Comparison of ENCODE assay signal across 16 cellular contexts in the genomic region with DNA sequence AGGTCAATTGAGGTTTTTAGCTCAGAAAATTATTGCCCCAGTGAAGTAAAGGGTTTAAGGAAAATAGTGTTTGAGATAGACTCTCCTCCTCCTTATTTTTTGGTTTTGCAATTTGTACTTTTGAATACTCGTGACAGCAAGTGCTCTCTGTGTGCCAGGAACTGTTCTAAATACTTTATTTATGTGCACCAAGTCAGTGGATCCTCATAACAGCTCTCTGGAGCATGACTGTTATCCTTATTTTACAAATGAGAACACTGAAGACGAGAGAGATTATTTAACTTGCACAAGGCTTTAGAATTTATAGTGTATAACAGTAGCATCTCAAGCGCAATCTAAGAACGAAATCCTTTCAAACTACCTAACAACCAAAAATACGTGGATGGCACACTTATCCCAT. TPM values are rescaled to one million over a fixed set of nuclear protein-coding genes. Genes with fewer than 3 reads are reported as not detected.
DNase-seq lines count a peak whose midpoint lies in the region; ATAC-seq and TF ChIP-seq lines count a peak whose summit lies in the region.
"Had no signal": no experiment of that assay in that cellular context is flagged by ENCODE, and none has a peak within 500 bp of the region (broad histone marks: within the 10 kb centered on the region; RNA-seq: fewer than 3 reads in every experiment).

No MANE protein-coding gene starts in this region.

- peaks cover 38 to 82% of the 10 kb centered on the region in 2 donors for H3K4me1 ChIP-seq in adrenal gland (replicated peaks in 1 of 2)
- peaks cover 23% of the 10 kb centered on the region for H3K4me1 ChIP-seq in muscle layer of colon (ENCODE audit: insufficient read depth, low read length)
- H3K4me1 ChIP-seq in tibial artery = peaks cover 0 to 40% (median 20%) of the 10 kb centered on the region in 4 donors
- H3K4me1 ChIP-seq: neural progenitor cell had no signal

- no peak overlapping the region for H3K9ac ChIP-seq in muscle layer of colon (ENCODE audit: low read length)
- H3K9ac ChIP-seq: neural progenitor cell had no signal

- no peak overlapping the region for H3K4me3 ChIP-seq in adrenal gland
- no peak overlapping the region for H3K4me3 ChIP-seq in muscle layer of colon (ENCODE audit: low read depth in 1 of 2, low read length in 2 of 2)
- H3K4me3 ChIP-seq in tibial artery = no peak overlapping the region
- H3K4me3 ChIP-seq: neural progenitor cell, Peyer's patch had no signal

- H3K36me3 ChIP-seq in adrenal gland (replicated peaks in 1 of 2) (no peaks in the 10 kb centered on the region), muscle layer of colon (ENCODE audit: insufficient read depth, low read length) (no peaks in the 10 kb centered on the region), tibial artery (peaks cover 0 to 4% (median 0%) of the 10 kb centered on the region in 3 donors)
- H3K36me3 ChIP-seq: neural progenitor cell, Peyer's patch had no signal

- peak; percentile 77 for ATAC-seq in Right ventricle myocardium superior (ENCODE audit: poor library complexity)
- ATAC-seq: esophagus mucosa, T-cell had no signal

- H3K27ac ChIP-seq in adrenal gland = peak overlapping the region; percentile 63 to 89 (median 80)
- peak overlapping the region; percentile 36 for H3K27ac ChIP-seq in muscle layer of colon (ENCODE audit: low read depth, low read length)
- H3K27ac ChIP-seq in tibial artery = peak overlapping the region; percentile 70 to 77
- H3K27ac ChIP-seq: neural progenitor cell had no signal

- intact Hi-C loops in adrenal gland (cut with DNase I) = no loop called here
- intact Hi-C loops in Right ventricle myocardium superior (cut with DNase I) = no loop called here
- intact Hi-C loops in tibial artery (cut with DNase I; ENCODE audit: low total_unique reads) = no loop called here

- WGBS in adrenal gland, 4 donors = 19 to 29% (median 25%) methylated on average over 5 of the region's 5 CpGs

- TF ChIP-seq CTCF in adrenal gland (IDR thresholded peaks at IDR 0.05) (no peak), tibial artery (IDR thresholded peaks at IDR 0.05) (no peak)

- no peaks in the 10 kb centered on the region for H3K9me3 ChIP-seq in adrenal gland (replicated peaks in 1 of 3)
- no peaks in the 10 kb centered on the region for H3K9me3 ChIP-seq in muscle layer of colon (ENCODE audit: low read length)
- no peaks in the 10 kb centered on the region for H3K9me3 ChIP-seq in tibial artery
- H3K9me3 ChIP-seq: Peyer's patch had no signal

- DNase-seq in adrenal gland (peak in 2 of 7 donors; percentile 18 to 51), Right ventricle myocardium superior (no peak), tibial artery (peak in 1 of 2 donors; percentile 47), DMS 273 (lab: John Stamatoyannopoulos, UW; ENCODE audit: unreplicated experiment) (no peak), amniotic stem cell (lab: John Stamatoyannopoulos, UW) (no peak), NCI-H1694 treated with DMSO at 0.1 percent for 48 hours (lab: John Stamatoyannopoulos, UW) (no peak), HuH-7 (ENCODE audit: low spot score) (no peak)
- DNase-seq: activated B cell treated with CpG ODN at 0.5 μM for 24 hours; AML-193; DMS 273 treated with DMSO at 0.1 percent for 48 hours; Peyer's patch; stimulated activated naive CD4-positive, alpha-beta T cell treated with Interleukin-2 at 50 U/mL for 16 hours; T-cell had no signal

- peak in 1 of 2 donors; percentile 54 for TF ChIP-seq POLR2A in adrenal gland (IDR thresholded peaks at IDR 0.05)

- H3K27me3 ChIP-seq in adrenal gland (no peaks in the 10 kb centered on the region), muscle layer of colon (ENCODE audit: control insufficient read depth in 1 of 2, insufficient read depth in 2 of 2, low read length in 2 of 2) (no peaks in the 10 kb centered on the region), tibial artery (no peaks in the 10 kb centered on the region)
- H3K27me3 ChIP-seq: neural progenitor cell, Peyer's patch had no signal

RNA-seq across cellular contexts. Expression of gene BABAM2, which starts 24.7 kb away (rescaled TPM):
- total RNA-seq in adrenal gland (100 to 1,000 TPM; 284 to 925 (median 405) TPM), Right ventricle myocardium superior (51.3 TPM)
- polyA plus RNA-seq in adrenal gland = 100 to 1,000 TPM; 150 to 323 (median 279) TPM

RNA-seq across cellular contexts. Expression of gene RBKS, which starts 25.0 kb away (rescaled TPM):
- total RNA-seq in adrenal gland = 10 to 100 TPM; 11.1 to 54.4 (median 30.1) TPM
- 10 to 100 TPM; 14.6 to 20.3 (median 19.1) TPM for polyA plus RNA-seq in adrenal gland
- total RNA-seq in Right ventricle myocardium superior = 4.2 TPM
